1 cellular context compared by ENCODE assay signal in the genomic region with DNA sequence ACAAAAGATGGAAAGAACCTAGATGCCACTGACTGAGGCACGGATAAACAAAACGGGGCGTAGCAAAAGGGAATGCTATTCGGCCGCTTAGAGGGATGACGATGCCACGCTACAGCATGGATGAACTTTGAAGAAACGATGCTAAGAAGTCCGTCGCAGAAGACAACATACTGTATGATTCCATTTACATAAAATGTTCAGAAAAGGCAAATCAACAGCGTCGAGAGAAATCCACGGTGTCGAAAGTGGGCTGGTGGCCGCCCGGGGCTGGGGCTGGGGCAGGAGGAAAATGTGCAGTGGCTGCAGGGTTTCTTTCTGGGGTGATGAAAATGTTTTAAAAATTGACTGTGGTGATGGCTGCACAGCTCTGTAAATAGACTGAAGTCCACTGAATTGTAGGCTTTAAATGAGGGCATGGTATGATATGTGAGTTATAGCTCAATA.
A peak's percentile ranks its signal among the peaks of the same experiment; 100 is the strongest.
TF ChIP-seq lines count a peak whose summit lies in the region.

No MANE protein-coding gene starts in this region.

TF ChIP-seq in A549, 52 proteins besides CTCF, POLR2A, EP300 and RAD21:
- TF ChIP-seq, protein P1, sequence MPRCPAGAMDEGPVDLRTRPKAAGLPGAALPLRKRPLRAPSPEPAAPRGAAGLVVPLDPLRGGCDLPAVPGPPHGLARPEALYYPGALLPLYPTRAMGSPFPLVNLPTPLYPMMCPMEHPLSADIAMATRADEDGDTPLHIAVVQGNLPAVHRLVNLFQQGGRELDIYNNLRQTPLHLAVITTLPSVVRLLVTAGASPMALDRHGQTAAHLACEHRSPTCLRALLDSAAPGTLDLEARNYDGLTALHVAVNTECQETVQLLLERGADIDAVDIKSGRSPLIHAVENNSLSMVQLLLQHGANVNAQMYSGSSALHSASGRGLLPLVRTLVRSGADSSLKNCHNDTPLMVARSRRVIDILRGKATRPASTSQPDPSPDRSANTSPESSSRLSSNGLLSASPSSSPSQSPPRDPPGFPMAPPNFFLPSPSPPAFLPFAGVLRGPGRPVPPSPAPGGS (IDR thresholded peaks at IDR 0.05), result 0 out of 3 replicates have a peak, but pooled peaks have one; percentile 1
- no peak for TF ChIP-seq HOXB13 (CRISPR knock-in tag; IDR thresholded peaks at IDR 0.05; ENCODE audit: low read depth)
